ENCODE assay signal across 1 cellular context in the genomic region with DNA sequence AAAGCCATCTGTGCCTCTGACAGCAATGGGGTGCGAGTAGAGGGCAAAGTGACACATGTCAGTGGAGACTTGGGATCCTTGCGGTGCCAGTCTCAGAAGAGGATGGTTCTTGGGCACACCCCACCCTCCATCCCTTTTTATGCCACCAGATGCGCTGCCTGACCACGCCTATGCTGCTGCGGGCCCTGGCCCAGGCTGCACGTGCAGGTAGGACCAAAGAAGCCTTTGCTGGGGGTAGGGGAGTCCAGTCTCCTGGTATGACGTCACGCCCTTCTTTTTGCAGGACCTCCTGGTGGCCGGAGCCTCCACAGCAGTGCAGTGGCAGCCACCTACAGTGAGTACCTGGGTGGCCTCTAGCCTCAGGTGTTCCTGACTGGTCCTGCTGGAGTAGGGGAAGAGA.
TF ChIP-seq lines count a peak whose summit lies in the region.

No MANE protein-coding gene starts in this region.

TF ChIP-seq in neural cell, 6 proteins besides CTCF, POLR2A, EP300 and RAD21 (continued from another document):
- TF ChIP-seq, protein P1, sequence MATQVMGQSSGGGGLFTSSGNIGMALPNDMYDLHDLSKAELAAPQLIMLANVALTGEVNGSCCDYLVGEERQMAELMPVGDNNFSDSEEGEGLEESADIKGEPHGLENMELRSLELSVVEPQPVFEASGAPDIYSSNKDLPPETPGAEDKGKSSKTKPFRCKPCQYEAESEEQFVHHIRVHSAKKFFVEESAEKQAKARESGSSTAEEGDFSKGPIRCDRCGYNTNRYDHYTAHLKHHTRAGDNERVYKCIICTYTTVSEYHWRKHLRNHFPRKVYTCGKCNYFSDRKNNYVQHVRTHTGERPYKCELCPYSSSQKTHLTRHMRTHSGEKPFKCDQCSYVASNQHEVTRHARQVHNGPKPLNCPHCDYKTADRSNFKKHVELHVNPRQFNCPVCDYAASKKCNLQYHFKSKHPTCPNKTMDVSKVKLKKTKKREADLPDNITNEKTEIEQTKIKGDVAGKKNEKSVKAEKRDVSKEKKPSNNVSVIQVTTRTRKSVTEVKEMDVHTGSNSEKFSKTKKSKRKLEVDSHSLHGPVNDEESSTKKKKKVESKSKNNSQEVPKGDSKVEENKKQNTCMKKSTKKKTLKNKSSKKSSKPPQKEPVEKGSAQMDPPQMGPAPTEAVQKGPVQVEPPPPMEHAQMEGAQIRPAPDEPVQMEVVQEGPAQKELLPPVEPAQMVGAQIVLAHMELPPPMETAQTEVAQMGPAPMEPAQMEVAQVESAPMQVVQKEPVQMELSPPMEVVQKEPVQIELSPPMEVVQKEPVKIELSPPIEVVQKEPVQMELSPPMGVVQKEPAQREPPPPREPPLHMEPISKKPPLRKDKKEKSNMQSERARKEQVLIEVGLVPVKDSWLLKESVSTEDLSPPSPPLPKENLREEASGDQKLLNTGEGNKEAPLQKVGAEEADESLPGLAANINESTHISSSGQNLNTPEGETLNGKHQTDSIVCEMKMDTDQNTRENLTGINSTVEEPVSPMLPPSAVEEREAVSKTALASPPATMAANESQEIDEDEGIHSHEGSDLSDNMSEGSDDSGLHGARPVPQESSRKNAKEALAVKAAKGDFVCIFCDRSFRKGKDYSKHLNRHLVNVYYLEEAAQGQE (IDR thresholded peaks at IDR 0.05; ENCODE audit: borderline replicate concordance), result no peak
- no peak for TF ChIP-seq TAF1 (IDR thresholded peaks at IDR 0.05; ENCODE audit: low read depth)
- no peak for TF ChIP-seq EZH2 (IDR thresholded peaks at IDR 0.05; ENCODE audit: borderline replicate concordance, insufficient read depth, low read length, poor library complexity, severe bottlenecking)
- TF ChIP-seq SMC3 (conservative IDR thresholded peaks at IDR 0.05; ENCODE audit: poor library complexity), result no peak
TF ChIP-seq in neural cell: peak in this region for 0.
